In genomic region chr11:69401715-69402114, GRCh38 we compare ENCODE assay signal across 2 cellular contexts.
TF ChIP-seq lines count a peak whose summit lies in the region.

No MANE protein-coding gene starts in this region.

TF ChIP-seq in IMR-90, 13 proteins besides CTCF, POLR2A, EP300 and RAD21:
- TF ChIP-seq, protein P1, sequence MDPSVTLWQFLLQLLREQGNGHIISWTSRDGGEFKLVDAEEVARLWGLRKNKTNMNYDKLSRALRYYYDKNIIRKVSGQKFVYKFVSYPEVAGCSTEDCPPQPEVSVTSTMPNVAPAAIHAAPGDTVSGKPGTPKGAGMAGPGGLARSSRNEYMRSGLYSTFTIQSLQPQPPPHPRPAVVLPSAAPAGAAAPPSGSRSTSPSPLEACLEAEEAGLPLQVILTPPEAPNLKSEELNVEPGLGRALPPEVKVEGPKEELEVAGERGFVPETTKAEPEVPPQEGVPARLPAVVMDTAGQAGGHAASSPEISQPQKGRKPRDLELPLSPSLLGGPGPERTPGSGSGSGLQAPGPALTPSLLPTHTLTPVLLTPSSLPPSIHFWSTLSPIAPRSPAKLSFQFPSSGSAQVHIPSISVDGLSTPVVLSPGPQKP (IDR thresholded peaks at IDR 0.05; ENCODE audit: borderline replicate concordance, low read depth, low read length) = no peak
- TF ChIP-seq USF2 (IDR thresholded peaks at IDR 0.05; ENCODE audit: low read depth, low read length) (no peak), FOS (IDR thresholded peaks at IDR 0.05; ENCODE audit: low read depth, low read length) (no peak), RCOR1 (IDR thresholded peaks at IDR 0.05; ENCODE audit: insufficient replicate concordance, low read length) (no peak), SMC3 (IDR thresholded peaks at IDR 0.05; ENCODE audit: low read depth, low read length) (no peak), MAFK (IDR thresholded peaks at IDR 0.05; ENCODE audit: low read depth, low read length) (no peak), MXI1 (IDR thresholded peaks at IDR 0.05; ENCODE audit: borderline replicate concordance, low read depth, low read length) (no peak), CEBPB (IDR thresholded peaks at IDR 0.05; ENCODE audit: low read depth, low read length) (no peak), RFX5 (IDR thresholded peaks at IDR 0.05; ENCODE audit: low read depth, low read length) (no peak), NFE2L2 (IDR thresholded peaks at IDR 0.05; ENCODE audit: low read depth, low read length) (no peak), BHLHE40 (IDR thresholded peaks at IDR 0.05; ENCODE audit: low read depth, low read length) (no peak), MAZ (IDR thresholded peaks at IDR 0.05; ENCODE audit: borderline replicate concordance, low read depth, low read length) (no peak), CHD1 (IDR thresholded peaks at IDR 0.05; ENCODE audit: low read depth, low read length) (no peak)

TF ChIP-seq in H1, 55 proteins besides CTCF, POLR2A, EP300 and RAD21 (continued from another document):
- TF ChIP-seq CBX8 (IDR thresholded peaks at IDR 0.05; ENCODE audit: borderline replicate concordance, low read depth, low read length) = no peak
- no peak for TF ChIP-seq SP1 (IDR thresholded peaks at IDR 0.05; ENCODE audit: low read depth, low read length)
- TF ChIP-seq NRF1 (IDR thresholded peaks at IDR 0.05; ENCODE audit: low read depth, low read length) = no peak
- no peak for TF ChIP-seq SIN3A (conservative IDR thresholded peaks at IDR 0.05 in 1 of 2, IDR thresholded peaks at IDR 0.05 in 1 of 2; ENCODE audit: low read depth in 1 of 2, low read length in 2 of 2)
- TF ChIP-seq GTF2F1 (IDR thresholded peaks at IDR 0.05; ENCODE audit: borderline replicate concordance, low read depth, low read length) = no peak
- TF ChIP-seq E2F6 (IDR thresholded peaks at IDR 0.05) = no peak
- TF ChIP-seq, protein P2, sequence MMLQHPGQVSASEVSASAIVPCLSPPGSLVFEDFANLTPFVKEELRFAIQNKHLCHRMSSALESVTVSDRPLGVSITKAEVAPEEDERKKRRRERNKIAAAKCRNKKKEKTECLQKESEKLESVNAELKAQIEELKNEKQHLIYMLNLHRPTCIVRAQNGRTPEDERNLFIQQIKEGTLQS (IDR thresholded peaks at IDR 0.05; ENCODE audit: insufficient read depth, low read depth, low read length) = no peak
- TF ChIP-seq JUND (IDR thresholded peaks at IDR 0.05; ENCODE audit: low read length) = no peak
- TF ChIP-seq GABPA (IDR thresholded peaks at IDR 0.05; ENCODE audit: borderline replicate concordance, insufficient read depth, low read length) = no peak
- no peak for TF ChIP-seq BCL11A (IDR thresholded peaks at IDR 0.05; ENCODE audit: low read depth in 2 of 2, low read length in 2 of 2)
- no peak for TF ChIP-seq ASH2L (IDR thresholded peaks at IDR 0.05; ENCODE audit: low read length)
- no peak for TF ChIP-seq SUZ12 (IDR thresholded peaks at IDR 0.05; ENCODE audit: low read length)
- no peak for TF ChIP-seq SIRT6 (IDR thresholded peaks at IDR 0.05; ENCODE audit: low read length)
TF ChIP-seq in H1: peak in this region for 0.
